ENCODE assay signal across 1 cellular context in the genomic region with DNA sequence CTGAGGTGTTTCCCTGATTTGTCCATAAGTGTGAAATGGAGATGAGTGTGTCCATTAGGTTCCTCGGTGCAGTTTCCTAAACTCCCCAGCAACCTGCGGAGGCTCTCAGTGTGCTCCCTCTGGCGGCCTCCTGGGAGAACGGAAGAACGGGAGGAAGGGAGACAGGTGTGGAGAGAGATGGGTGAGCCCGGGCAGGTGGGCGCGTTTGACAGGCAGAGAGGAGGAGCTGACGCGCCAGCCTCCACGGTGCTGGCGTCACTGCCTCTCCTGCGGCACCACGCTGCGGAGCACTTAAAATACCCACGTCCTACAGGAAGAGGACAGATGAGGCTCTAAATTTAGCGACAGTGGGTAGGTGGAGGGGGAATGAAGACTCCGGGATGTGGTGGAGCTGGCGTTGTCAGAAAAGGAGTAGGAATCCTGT.
TF ChIP-seq lines count a peak whose summit lies in the region.

No MANE protein-coding gene starts in this region.

TF ChIP-seq in A549, 52 proteins besides CTCF, POLR2A, EP300 and RAD21:
- TF ChIP-seq NR3C1 (IDR thresholded peaks at IDR 0.05) (no peak), SMC3 (IDR thresholded peaks at IDR 0.05) (0 out of 3 replicates have a peak, but pooled peaks have one; percentile 22)
